Comparison of ENCODE assay signal across 20 cellular contexts in the genomic region with DNA sequence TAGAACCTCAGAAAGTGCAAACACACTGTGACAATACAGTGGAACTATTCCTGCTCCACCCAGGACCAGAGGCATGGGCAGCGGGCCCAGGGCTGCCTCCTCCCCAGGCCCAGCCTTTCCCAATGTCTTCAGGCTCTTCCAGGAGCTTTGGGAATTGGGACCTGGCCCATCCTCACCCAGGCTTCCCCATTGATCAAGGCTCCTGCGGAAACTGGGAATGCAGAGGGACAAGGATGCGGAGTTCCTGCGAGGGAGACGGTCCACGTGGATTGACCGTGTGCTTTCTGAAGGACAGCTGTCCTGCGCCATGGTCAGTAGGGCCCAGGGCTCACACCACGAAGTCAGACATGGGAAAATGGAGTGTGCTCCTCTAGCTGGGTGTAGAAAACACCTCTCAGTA. TPM values are rescaled to one million over a fixed set of nuclear protein-coding genes. Genes with fewer than 3 reads are reported as not detected.
A peak's percentile ranks its signal among the peaks of the same experiment; 100 is the strongest.
DNase-seq lines count a peak whose midpoint lies in the region; ATAC-seq, FAIRE-seq and TF ChIP-seq lines count a peak whose summit lies in the region.
"Had no signal": no experiment of that assay in that cellular context is flagged by ENCODE, and none has a peak within 500 bp of the region (broad histone marks: within the 10 kb centered on the region; RNA-seq: fewer than 3 reads in every experiment).

No MANE protein-coding gene starts in this region.

- H3K9me3 ChIP-seq in heart right ventricle = no peaks in the 10 kb centered on the region
- H3K9me3 ChIP-seq in Peyer's patch = no peaks in the 10 kb centered on the region
- H3K9me3 ChIP-seq: A549, SJCRH30 had no signal

- intact Hi-C loops in cardiac septum (cut with DNase I) = no loop called here
- intact Hi-C loops in heart right ventricle (cut with DNase I) = no loop called here

- H3K27me3 ChIP-seq in heart right ventricle (peaks cover 0 to 8% (median 0%) of the 10 kb centered on the region in 7 donors), Peyer's patch (no peaks in the 10 kb centered on the region)
- H3K27me3 ChIP-seq: SJCRH30 had no signal

- TF ChIP-seq CTCF in heart right ventricle (IDR thresholded peaks at IDR 0.05) (no peak), Peyer's patch (IDR thresholded peaks at IDR 0.05) (no peak)

- 92% methylated on average over 9 of the region's 9 CpGs for WGBS in heart right ventricle, 2 donors

- peaks cover 0 to 8% (median 0%) of the 10 kb centered on the region in 9 donors for H3K36me3 ChIP-seq in heart right ventricle
- no peaks in the 10 kb centered on the region for H3K36me3 ChIP-seq in Peyer's patch
- H3K36me3 ChIP-seq: SJCRH30 had no signal

- H3K27ac ChIP-seq in heart right ventricle (no peak overlapping the region), Peyer's patch (no peak overlapping the region)
- H3K27ac ChIP-seq: A549, RWPE1, SJCRH30 had no signal

- H3K4me1 ChIP-seq in heart right ventricle (no peaks in the 10 kb centered on the region), Peyer's patch (no peaks in the 10 kb centered on the region)
- H3K4me1 ChIP-seq: A549, SJCRH30 had no signal

- no peak overlapping the region for H3K4me3 ChIP-seq in heart right ventricle
- no peak overlapping the region for H3K4me3 ChIP-seq in Peyer's patch
- H3K4me3 ChIP-seq: A549, SJCRH30 had no signal

- DNase-seq in cardiac septum (ENCODE audit: low spot score) (peak; percentile 29), heart right ventricle (no peak), Peyer's patch (peak in 2 of 3 donors; percentile 6 to 25), frontal cortex (ENCODE audit: low spot score in 2 of 2) (peak; percentile 2 to 4), urothelium cell line (ENCODE audit: low spot score) (no peak), DMS153 (lab: John Stamatoyannopoulos, UW) (no peak), hepatic stellate cell (ENCODE audit: low spot score) (no peak)
- DNase-seq: COR-L47, EL, KBM-7, MV-4-11, NCI-H1417, NCI-H2081, NCI-H748 treated with DMSO at 0.1 percent for 48 hours, OCI-M1, SJCRH30 had no signal

- no peak for TF ChIP-seq POLR2A in Peyer's patch (IDR thresholded peaks at IDR 0.05)

- no peak for FAIRE-seq in frontal cortex (lab: Jason Lieb, UNC)
- peak; percentile 89 for FAIRE-seq in urothelium cell line (lab: Jason Lieb, UNC)
- FAIRE-seq: A549 had no signal

- ATAC-seq in heart right ventricle = no peak
- no peak for ATAC-seq in HG02938 (IDR thresholded peaks at IDR 0.05; ENCODE audit: unreplicated experiment)
- ATAC-seq: A549, HCT116 had no signal

RNA-seq across cellular contexts. Expression of a gene that starts 56.6 kb away (rescaled TPM):
- total RNA-seq in cardiac septum = 14.2 TPM
- total RNA-seq in heart right ventricle = 10 to 100 TPM in 3 of 10 donors, 1 to 10 TPM in 7; 7.0 to 12.9 (median 9.8) TPM
- 1 to 10 TPM; 4.6 to 7.1 TPM for polyA plus RNA-seq in heart right ventricle
- total RNA-seq in Peyer's patch = 10 to 100 TPM in 1 of 4 donors, 1 to 10 TPM in 3; 5.8 to 24.8 (median 7.9) TPM
- total RNA-seq in frontal cortex = 87.2 TPM

Comparison
In these comparisons a context has a peak if more than half of its experiments do, and no peak if none do; other contexts are left out.
1. DNase-seq: peak in cardiac septum (single experiment), Peyer's patch (2 of 3) and frontal cortex (2 of 2); none in heart right ventricle (0 of 2), urothelium cell line (single experiment), DMS153 (single experiment) and hepatic stellate cell (single experiment).